1 cellular context compared by ENCODE assay signal in genomic region chrX:47091149-47091775, GRCh38.
TF ChIP-seq lines count a peak whose summit lies in the region.

No MANE protein-coding gene starts in this region.

TF ChIP-seq in endothelial cell of umbilical vein, 7 proteins besides CTCF, POLR2A, EP300 and RAD21 (continued from another document):
- TF ChIP-seq GATA2 (IDR thresholded peaks at IDR 0.05; ENCODE audit: insufficient read depth, insufficient read length, low read depth, low read length), result no peak
